Comparison of ENCODE assay signal across 8 cellular contexts in the genomic region with DNA sequence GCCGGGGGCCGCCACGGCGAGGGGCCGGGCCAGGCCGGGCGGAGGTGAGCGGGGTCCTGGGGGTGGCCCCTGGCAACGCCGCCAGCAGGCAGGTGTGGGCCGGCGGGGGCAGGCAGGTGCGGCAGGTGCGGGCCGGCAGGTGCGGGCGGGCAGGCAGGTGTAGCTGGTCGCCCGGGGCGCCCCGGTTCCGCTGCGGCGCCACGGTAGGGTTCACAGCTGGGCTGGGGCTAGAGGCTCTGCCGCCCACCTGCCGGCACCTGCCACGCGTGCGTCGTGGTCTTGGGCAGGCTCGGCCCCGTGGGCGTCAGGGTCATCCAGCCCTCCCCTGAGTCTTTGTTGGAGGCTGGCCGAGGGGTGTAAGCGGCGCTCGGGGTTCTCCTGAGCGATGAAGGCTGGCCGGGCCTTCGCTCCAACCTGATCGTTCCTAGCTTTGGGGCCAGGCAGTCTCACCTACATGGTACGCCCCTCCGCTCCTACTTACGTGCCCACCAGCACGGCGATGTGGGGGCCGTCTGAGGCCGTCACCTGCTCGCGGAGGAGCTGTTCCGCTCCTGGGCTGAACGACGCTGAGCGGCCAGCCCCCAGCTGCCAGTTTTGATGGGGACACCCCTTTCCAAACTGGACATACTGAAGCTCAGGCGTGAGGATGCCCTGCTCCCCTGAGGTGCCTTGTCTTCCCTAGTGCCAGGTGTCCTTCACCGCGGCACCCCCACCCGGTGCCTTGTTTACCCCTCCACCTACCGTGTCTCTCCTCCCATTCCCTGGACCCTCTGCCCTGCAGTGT. TPM values are rescaled to one million over a fixed set of nuclear protein-coding genes. Genes with fewer than 3 reads are reported as not detected.
DNase-seq lines count a peak whose midpoint lies in the region; ATAC-seq lines count a peak whose summit lies in the region.

No MANE protein-coding gene starts in this region.

- H3K9me3 ChIP-seq in CD8-positive, alpha-beta memory T cell (ENCODE audit: low read length) = no peaks in the 10 kb centered on the region

- peak overlapping the region; percentile 45 for H3K4me3 ChIP-seq in CD8-positive, alpha-beta memory T cell (ENCODE audit: low read length)
- peak overlapping the region; percentile 94 for H3K4me3 ChIP-seq in iPS-11a (ENCODE audit: low read depth, low read length)

- CTCF ChIA-PET in CD8-positive, alpha-beta memory T cell (lab: Charles Lee) = interaction anchor here (1.1 to 2.6 kb wide), 6 partner anchors 17 to 225 kb away, joined by 3 to 12 read pairs (median 4); no protein-coding TSS in a partner anchor

- peaks cover 0 to 19% (median 0%) of the 10 kb centered on the region in 3 donors for H3K36me3 Mint-ChIP-seq in CD8-positive, alpha-beta memory T cell

- H3K27ac ChIP-seq in CD8-positive, alpha-beta memory T cell (ENCODE audit: low read depth, low read length) = peak overlapping the region; percentile 43

- peak overlapping the region; percentile 79 to 90 (median 85) for H3K4me3 Mint-ChIP-seq in CD8-positive, alpha-beta memory T cell

- H3K9me3 Mint-ChIP-seq in CD8-positive, alpha-beta memory T cell = no peaks in the 10 kb centered on the region

- H3K27me3 Mint-ChIP-seq in CD8-positive, alpha-beta memory T cell = no peaks in the 10 kb centered on the region

- H3K36me3 ChIP-seq in CD8-positive, alpha-beta memory T cell (ENCODE audit: insufficient read depth, low read length) = no peaks in the 10 kb centered on the region

- peak overlapping the region; percentile 71 to 97 (median 94) for H3K27ac Mint-ChIP-seq in CD8-positive, alpha-beta memory T cell

- peaks cover 40% of the 10 kb centered on the region for H3K4me1 ChIP-seq in CD8-positive, alpha-beta memory T cell (ENCODE audit: insufficient read depth, low read length)

- POLR2A ChIA-PET in CD8-positive, alpha-beta memory T cell (lab: Charles Lee) = interaction anchor here (0.6 to 3.2 kb wide), 6 partner anchors 20 to 250 kb away, joined by 3 to 14 read pairs (median 5); partner anchors contain the start of gene OGDH

- peaks cover 36 to 52% (median 51%) of the 10 kb centered on the region in 3 donors for H3K4me1 Mint-ChIP-seq in CD8-positive, alpha-beta memory T cell

- ATAC-seq in GM19351 (IDR thresholded peaks at IDR 0.05; ENCODE audit: unreplicated experiment) (peak; percentile 22), HG03439 (IDR thresholded peaks at IDR 0.05; ENCODE audit: unreplicated experiment) (peak; percentile 24)

- DNase-seq in CD8-positive, alpha-beta memory T cell = no peak
- peak; percentile 36 for DNase-seq in activated CD8-positive, alpha-beta memory T cell treated with anti-CD3 and anti-CD28 coated beads, Interleukin-2, amount 50 U/mL, for 4 hours
- DNase-seq in stimulated activated CD8-positive, alpha-beta memory T cell treated with anti-CD3 and anti-CD28 coated beads, Interleukin-4, amount 100 ng/mL, for 48 hours = peak; percentile 43
- DNase-seq in pons (ENCODE audit: low spot score) = no peak
- no peak for DNase-seq in NCI-H1436 (lab: John Stamatoyannopoulos, UW)

- no peaks in the 10 kb centered on the region for H3K27me3 ChIP-seq in CD8-positive, alpha-beta memory T cell (ENCODE audit: insufficient read depth, low read length, poor library complexity, severe bottlenecking)

RNA-seq across cellular contexts. Expression of gene ZMIZ2, which starts 0.5 kb away (rescaled TPM):
- 100 to 1,000 TPM; 119 to 122 TPM for total RNA-seq in CD8-positive, alpha-beta memory T cell
- 9.8 TPM for polyA plus RNA-seq in CD8-positive, alpha-beta memory T cell

RNA-seq across cellular contexts. Expression of gene PPIA, which starts 47.3 kb away (rescaled TPM):
- 1,000 to 10,000 TPM; 3,369 to 3,448 TPM for total RNA-seq in CD8-positive, alpha-beta memory T cell
- polyA plus RNA-seq in CD8-positive, alpha-beta memory T cell = 3,693 TPM

Comparison
In these comparisons a context has a peak if more than half of its experiments do, and no peak if none do; other contexts are left out.
1. DNase-seq: peak in activated CD8-positive, alpha-beta memory T cell treated with anti-CD3 and anti-CD28 coated beads, Interleukin-2, amount 50 U/mL, for 4 hours (single experiment) and stimulated activated CD8-positive, alpha-beta memory T cell treated with anti-CD3 and anti-CD28 coated beads, Interleukin-4, amount 100 ng/mL, for 48 hours (single experiment); none in CD8-positive, alpha-beta memory T cell (0 of 5), pons (single experiment) and NCI-H1436 (single experiment).